In the genomic region with DNA sequence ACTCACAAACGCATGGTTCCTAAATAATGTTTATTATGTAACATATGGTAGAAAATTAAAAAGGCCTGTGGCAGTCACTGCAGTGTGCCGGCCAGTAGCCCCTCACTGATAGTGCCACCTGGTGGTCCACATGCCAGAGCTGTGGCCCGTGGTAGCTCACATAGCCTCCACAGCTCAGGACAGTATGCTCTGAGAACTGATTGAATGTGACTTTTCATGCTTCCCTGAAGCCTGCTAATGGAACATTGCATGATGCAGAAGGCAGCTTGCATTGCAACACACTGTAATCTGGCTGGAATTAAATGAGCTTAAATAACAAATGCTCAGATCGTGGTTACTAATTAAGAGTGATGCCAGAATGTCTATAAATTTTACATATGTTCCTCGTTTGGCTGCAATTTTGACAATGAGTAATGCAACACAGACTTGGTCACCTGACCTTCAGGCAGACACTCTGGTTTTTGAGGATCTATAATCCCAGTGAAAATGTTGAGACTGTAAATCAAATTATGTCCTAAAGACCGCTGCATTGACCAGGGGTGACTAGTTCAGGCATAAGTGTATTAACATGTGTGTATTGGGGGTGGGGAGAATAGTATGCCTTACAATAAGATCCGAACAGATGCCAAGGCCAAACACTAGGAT, we compare ENCODE assay signal across 10 cellular contexts.
DNase-seq lines count a peak whose midpoint lies in the region; ATAC-seq and TF ChIP-seq lines count a peak whose summit lies in the region.
"Had no signal": no experiment of that assay in that cellular context is flagged by ENCODE, and none has a peak within 500 bp of the region (broad histone marks: within the 10 kb centered on the region; RNA-seq: fewer than 3 reads in every experiment).

No MANE protein-coding gene starts in this region.

- no peak for TF ChIP-seq EP300 in esophagus muscularis mucosa (IDR thresholded peaks at IDR 0.05)

- TF ChIP-seq POLR2A in esophagus muscularis mucosa (IDR thresholded peaks at IDR 0.05; ENCODE audit: low read depth) = no peak

- H3K4me2 ChIP-seq in OCI-LY1 (ENCODE audit: low read length) = no peak overlapping the region

- no peaks in the 10 kb centered on the region for H4K20me1 ChIP-seq in OCI-LY1 (ENCODE audit: insufficient read depth, low read length)

- TF ChIP-seq CTCF in 22Rv1 (IDR thresholded peaks at IDR 0.05) (peak; percentile 48), GM12872 (IDR thresholded peaks at IDR 0.05; ENCODE audit: insufficient read depth, low read depth, low read length) (peak; percentile 47), OCI-LY1 (IDR thresholded peaks at IDR 0.05; ENCODE audit: low read length) (peak; percentile 58), esophagus muscularis mucosa (IDR thresholded peaks at IDR 0.05) (peak in 2 of 3 experiments; percentile 11)

- H3K4me3 ChIP-seq in OCI-LY1 (ENCODE audit: low read depth, low read length, poor library complexity, severe bottlenecking) = no peak overlapping the region
- H3K4me3 ChIP-seq in esophagus muscularis mucosa = no peak overlapping the region
- H3K4me3 ChIP-seq in CD4-positive, alpha-beta memory T cell (ENCODE audit: low read length in 2 of 2) = no peak overlapping the region
- H3K4me3 ChIP-seq: right atrium auricular region, upper lobe of left lung had no signal

- H3K27ac ChIP-seq in 22Rv1 (no peak overlapping the region), OCI-LY1 (ENCODE audit: low read depth, low read length, poor library complexity, severe bottlenecking) (no peak overlapping the region), esophagus muscularis mucosa (replicated peaks in 1 of 4) (no peak overlapping the region)
- H3K27ac ChIP-seq in CD4-positive, alpha-beta memory T cell (ENCODE audit: low read depth, low read length) = no peak overlapping the region
- H3K27ac ChIP-seq: right atrium auricular region, upper lobe of left lung had no signal

- no peaks in the 10 kb centered on the region for H3F3A ChIP-seq in OCI-LY1 (ENCODE audit: insufficient read depth, low read length)

- no peaks in the 10 kb centered on the region for H3K9me2 ChIP-seq in OCI-LY1 (ENCODE audit: low read depth, low read length)

- H3K4me1 ChIP-seq in OCI-LY1 (ENCODE audit: insufficient read depth, low read length, severe bottlenecking) (no peaks in the 10 kb centered on the region), esophagus muscularis mucosa (no peaks in the 10 kb centered on the region)
- H3K4me1 ChIP-seq in CD4-positive, alpha-beta memory T cell (ENCODE audit: insufficient read depth, low read length) = no peaks in the 10 kb centered on the region
- H3K4me1 ChIP-seq: right atrium auricular region, upper lobe of left lung had no signal

- H3K9me3 Mint-ChIP-seq in CD4-positive, alpha-beta memory T cell = peaks cover 0 to 5% (median 0%) of the 10 kb centered on the region in 8 donors

- H3K36me3 ChIP-seq in OCI-LY1 (ENCODE audit: insufficient read depth, low read length) (no peaks in the 10 kb centered on the region), esophagus muscularis mucosa (no peaks in the 10 kb centered on the region)
- H3K36me3 ChIP-seq in CD4-positive, alpha-beta memory T cell (ENCODE audit: insufficient read depth, low read length) = no peaks in the 10 kb centered on the region
- H3K36me3 ChIP-seq: right atrium auricular region, upper lobe of left lung had no signal

- H3K9me3 ChIP-seq in OCI-LY1 (ENCODE audit: low read length) (no peaks in the 10 kb centered on the region), esophagus muscularis mucosa (no peaks in the 10 kb centered on the region)
- no peaks in the 10 kb centered on the region for H3K9me3 ChIP-seq in CD4-positive, alpha-beta memory T cell (ENCODE audit: control insufficient read depth in 1 of 2, low read length in 2 of 2)
- H3K9me3 ChIP-seq: right atrium auricular region, upper lobe of left lung had no signal

- H3K36me3 Mint-ChIP-seq in CD4-positive, alpha-beta memory T cell = no peaks in the 10 kb centered on the region

- no peak for DNase-seq in esophagus muscularis mucosa (ENCODE audit: extremely low spot score)
- no peak for DNase-seq in CD4-positive, alpha-beta memory T cell
- no peak for DNase-seq in activated effector memory CD4-positive, alpha-beta T cell treated with anti-CD3 and anti-CD28 coated beads, Interleukin-2, amount 50 U/mL, for 16 hours
- DNase-seq: upper lobe of left lung had no signal

- WGBS in esophagus muscularis mucosa = 53% methylated on average over 7 of the region's 7 CpGs

- no peaks in the 10 kb centered on the region for H3K27me3 ChIP-seq in OCI-LY1 (ENCODE audit: insufficient read depth, low read length)
- no peaks in the 10 kb centered on the region for H3K27me3 ChIP-seq in esophagus muscularis mucosa
- H3K27me3 ChIP-seq in CD4-positive, alpha-beta memory T cell (ENCODE audit: insufficient read depth, low read length) = no peaks in the 10 kb centered on the region
- H3K27me3 ChIP-seq: right atrium auricular region, upper lobe of left lung had no signal

- CTCF ChIA-PET in CD4-positive, alpha-beta memory T cell (lab: Charles Lee; ENCODE audit: partially characterized antibody) = interaction anchor here (1.6 kb wide), 1 partner anchor 976 kb away, joined by 5 read pairs; no protein-coding TSS in a partner anchor

- no peak overlapping the region for H3K27ac Mint-ChIP-seq in CD4-positive, alpha-beta memory T cell

- POLR2A ChIA-PET in CD4-positive, alpha-beta memory T cell (lab: Charles Lee; ENCODE audit: partially characterized antibody) = no interaction called here

- H3K9ac ChIP-seq in OCI-LY1 (ENCODE audit: low read length) = no peak overlapping the region

- no peak overlapping the region for H2AFZ ChIP-seq in OCI-LY1 (ENCODE audit: low read length)

- H3K4me1 Mint-ChIP-seq in CD4-positive, alpha-beta memory T cell = no peaks in the 10 kb centered on the region

- no peaks in the 10 kb centered on the region for H3K27me3 Mint-ChIP-seq in CD4-positive, alpha-beta memory T cell

- intact Hi-C loops in esophagus muscularis mucosa (cut with DNase I) = no loop called here
- intact Hi-C loops in CD4-positive, alpha-beta memory T cell (cut with micrococcal nuclease) = no loop called here

- ATAC-seq in HG03565 (IDR thresholded peaks at IDR 0.05; ENCODE audit: unreplicated experiment) (no peak), GM18498 (IDR thresholded peaks at IDR 0.05; ENCODE audit: unreplicated experiment) (no peak)

- no peaks in the 10 kb centered on the region for H3K79me2 ChIP-seq in OCI-LY1 (ENCODE audit: insufficient read depth, low read length)

- H3K4me3 Mint-ChIP-seq in CD4-positive, alpha-beta memory T cell = no peak overlapping the region
